ENCODE assay signal across 16 cellular contexts in the genomic region with DNA sequence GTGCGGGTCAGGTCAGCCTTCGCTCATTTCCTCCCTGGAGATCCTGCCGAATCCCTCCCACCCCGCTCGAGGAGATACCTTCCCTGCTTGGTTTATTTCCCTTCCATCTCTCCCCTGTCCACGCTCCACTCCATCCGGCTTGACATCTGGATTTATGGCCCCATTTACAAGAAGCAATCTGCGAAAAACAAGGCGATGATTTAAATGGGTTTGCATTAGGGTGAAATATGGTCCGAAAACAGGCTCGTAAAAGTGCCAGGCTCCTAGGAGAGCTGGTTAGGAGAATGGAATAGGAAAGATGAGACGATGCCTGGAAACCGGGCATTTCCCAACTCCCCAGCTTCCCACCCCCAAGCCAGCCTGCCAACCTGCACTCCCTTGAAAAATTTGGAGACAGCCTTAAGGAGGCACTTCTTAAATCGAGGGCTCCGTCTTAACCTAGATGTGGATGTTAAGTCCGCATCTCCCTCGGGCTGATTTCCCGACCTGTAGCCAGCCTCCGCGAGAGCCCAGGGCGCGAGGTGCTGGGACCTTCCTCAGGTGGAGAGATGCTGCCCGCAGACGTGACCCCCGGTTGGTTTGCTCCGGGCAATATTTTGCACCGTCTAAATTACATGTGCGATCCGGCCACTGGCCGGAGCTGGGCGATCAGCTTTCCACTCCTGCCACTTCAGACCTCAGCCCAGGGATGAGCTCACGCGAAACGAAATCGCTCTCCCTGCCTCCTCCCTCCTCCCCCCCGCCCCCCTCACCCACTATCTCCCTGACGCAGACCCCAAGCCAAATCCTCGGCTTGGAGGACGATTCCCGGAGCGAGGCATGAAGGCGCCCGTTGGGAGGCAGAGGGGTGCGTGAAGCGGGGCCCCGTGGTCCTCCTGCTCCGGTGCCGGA. TPM values are rescaled to one million over a fixed set of nuclear protein-coding genes. Genes with fewer than 3 reads are reported as not detected.
DNase-seq lines count a peak whose midpoint lies in the region; ATAC-seq and TF ChIP-seq lines count a peak whose summit lies in the region.
"Had no signal": no experiment of that assay in that cellular context is flagged by ENCODE, and none has a peak within 500 bp of the region (broad histone marks: within the 10 kb centered on the region; RNA-seq: fewer than 3 reads in every experiment).

No MANE protein-coding gene starts in this region.

- TF ChIP-seq POLR2A in breast epithelium (IDR thresholded peaks at IDR 0.05), result no peak

- no peaks in the 10 kb centered on the region for H3K36me3 ChIP-seq in breast epithelium

- POLR2A ChIA-PET in T-cell (lab: Charles Lee), result no interaction called here

- intact Hi-C loops in breast epithelium (cut with DNase I; ENCODE audit: low total_unique reads), result no loop called here

- H3K27me3 Mint-ChIP-seq in type B pancreatic cell, result peaks cover 68% of the 10 kb centered on the region
- H3K27me3 Mint-ChIP-seq in T-cell, result peaks cover 22 to 27% of the 10 kb centered on the region in 2 donors

- CTCF ChIA-PET in T-cell (lab: Charles Lee), result no interaction called here

- peaks cover 23% of the 10 kb centered on the region for H3K4me1 Mint-ChIP-seq in type B pancreatic cell (ENCODE audit: unreplicated experiment)
- H3K4me1 Mint-ChIP-seq in T-cell, result no peaks in the 10 kb centered on the region

- ATAC-seq in activated naive CD4-positive, alpha-beta T cell treated with anti-CD3 and anti-CD28 coated beads, Interleukin-2, amount 50 U/mL, for 72 hours, result no peak
- no peak for ATAC-seq in T-cell (replicated peaks in 1 of 4)
- ATAC-seq: body of pancreas had no signal

- H3K4me3 Mint-ChIP-seq in type B pancreatic cell (peak overlapping the region; percentile 96), T-cell (no peak overlapping the region)
- H3K4me3 Mint-ChIP-seq: activated T-cell treated with anti-CD3 and anti-CD28 coated beads, Interleukin-2, amount 50 U/mL, for 4 hours had no signal

- DNase-seq in NCI-H345 (lab: John Stamatoyannopoulos, UW) (peak; percentile 23), NCI-H345 treated with DMSO at 0.1 percent for 48 hours (lab: John Stamatoyannopoulos, UW; ENCODE audit: unreplicated experiment) (no peak), breast epithelium (ENCODE audit: low spot score in 2 of 2) (no peak), left kidney (ENCODE audit: low read depth, low spot score) (peak; percentile 89), type B pancreatic cell (ENCODE audit: extremely low spot score, unreplicated experiment) (no peak), T-cell (no peak)
- no peak for DNase-seq in activated CD4-positive, alpha-beta T cell treated with anti-CD3 and anti-CD28 coated beads for 4 hours
- DNase-seq in activated naive CD4-positive, alpha-beta T cell treated with anti-CD3 and anti-CD28 coated beads, Interleukin-2, amount 50 U/mL, for 72 hours (ENCODE audit: low spot score in 2 of 2), result no peak
- DNase-seq: activated T-cell treated with anti-CD3 and anti-CD28 coated beads, Interleukin-2, amount 50 U/mL, for 4 hours; Calu3; NCI-H2171 treated with DMSO at 0.1 percent for 48 hours had no signal

- TF ChIP-seq CTCF in breast epithelium (IDR thresholded peaks at IDR 0.05) (no peak), type B pancreatic cell (conservative IDR thresholded peaks at IDR 0.05) (no peak)

- no peak overlapping the region for H3K27ac ChIP-seq in breast epithelium
- H3K27ac ChIP-seq: body of pancreas had no signal

- peak overlapping the region; percentile 37 to 68 (median 47) for H3K4me3 ChIP-seq in breast epithelium
- H3K4me3 ChIP-seq: body of pancreas had no signal

- no peaks in the 10 kb centered on the region for H3K9me3 ChIP-seq in breast epithelium
- H3K9me3 ChIP-seq: body of pancreas had no signal

- H3K27me3 ChIP-seq in breast epithelium, result peaks cover 0 to 51% of the 10 kb centered on the region in 2 donors

- H3K9me3 Mint-ChIP-seq in type B pancreatic cell, result no peaks in the 10 kb centered on the region
- H3K9me3 Mint-ChIP-seq in activated naive CD4-positive, alpha-beta T cell treated with anti-CD3 and anti-CD28 coated beads, Interleukin-2, amount 50 U/mL, for 72 hours, result peaks cover 0 to 7% of the 10 kb centered on the region in 2 donors
- peaks cover 0 to 8% (median 1%) of the 10 kb centered on the region in 3 donors for H3K9me3 Mint-ChIP-seq in T-cell
- H3K9me3 Mint-ChIP-seq: activated T-cell treated with anti-CD3 and anti-CD28 coated beads, Interleukin-2, amount 50 U/mL, for 4 hours had no signal

- no peaks in the 10 kb centered on the region for H3K4me1 ChIP-seq in breast epithelium

- peak overlapping the region; percentile 58 for H3K27ac Mint-ChIP-seq in type B pancreatic cell
- H3K27ac Mint-ChIP-seq in activated naive CD4-positive, alpha-beta T cell treated with anti-CD3 and anti-CD28 coated beads, Interleukin-2, amount 50 U/mL, for 72 hours, result peak overlapping the region in 1 of 2 donors; percentile 60
- no peak overlapping the region for H3K27ac Mint-ChIP-seq in T-cell

- no peaks in the 10 kb centered on the region for H3K36me3 Mint-ChIP-seq in type B pancreatic cell
- peaks cover 12 to 21% of the 10 kb centered on the region in 2 donors for H3K36me3 Mint-ChIP-seq in activated naive CD4-positive, alpha-beta T cell treated with anti-CD3 and anti-CD28 coated beads, Interleukin-2, amount 50 U/mL, for 72 hours
- no peaks in the 10 kb centered on the region for H3K36me3 Mint-ChIP-seq in T-cell

RNA-seq across cellular contexts. Expression of a gene that starts 1.3 kb away (rescaled TPM):
- 1 to 10 TPM in 2 of 3 donors, under 1 TPM in 1; 0.59 to 1.3 (median 1.1) TPM for total RNA-seq in breast epithelium
- total RNA-seq in type B pancreatic cell (ENCODE audit: low replicate concordance), result 9.9 and 10.8 TPM in 2 replicates
- not detected for total RNA-seq in activated naive CD4-positive, alpha-beta T cell treated with anti-CD3 and anti-CD28 coated beads, Interleukin-2, amount 50 U/mL, for 72 hours
- not detected for total RNA-seq in T-cell
- total RNA-seq: A172; activated T-cell treated with anti-CD3 and anti-CD28 coated beads, Interleukin-2, amount 50 U/mL, for 4 hours; Calu3; endothelial cell of umbilical vein; mononuclear cell; right cardiac atrium had no signal

Comparison
In these comparisons a context has a peak if more than half of its experiments do, and no peak if none do; other contexts are left out.
1. DNase-seq: peak in NCI-H345 (single experiment) and left kidney (single experiment); none in NCI-H345 treated with DMSO at 0.1 percent for 48 hours (single experiment), breast epithelium (0 of 2), type B pancreatic cell (single experiment), activated CD4-positive, alpha-beta T cell treated with anti-CD3 and anti-CD28 coated beads for 4 hours (0 of 2), activated naive CD4-positive, alpha-beta T cell treated with anti-CD3 and anti-CD28 coated beads, Interleukin-2, amount 50 U/mL, for 72 hours (0 of 2) and T-cell (0 of 34).